8 cellular contexts compared by ENCODE assay signal in the genomic region with DNA sequence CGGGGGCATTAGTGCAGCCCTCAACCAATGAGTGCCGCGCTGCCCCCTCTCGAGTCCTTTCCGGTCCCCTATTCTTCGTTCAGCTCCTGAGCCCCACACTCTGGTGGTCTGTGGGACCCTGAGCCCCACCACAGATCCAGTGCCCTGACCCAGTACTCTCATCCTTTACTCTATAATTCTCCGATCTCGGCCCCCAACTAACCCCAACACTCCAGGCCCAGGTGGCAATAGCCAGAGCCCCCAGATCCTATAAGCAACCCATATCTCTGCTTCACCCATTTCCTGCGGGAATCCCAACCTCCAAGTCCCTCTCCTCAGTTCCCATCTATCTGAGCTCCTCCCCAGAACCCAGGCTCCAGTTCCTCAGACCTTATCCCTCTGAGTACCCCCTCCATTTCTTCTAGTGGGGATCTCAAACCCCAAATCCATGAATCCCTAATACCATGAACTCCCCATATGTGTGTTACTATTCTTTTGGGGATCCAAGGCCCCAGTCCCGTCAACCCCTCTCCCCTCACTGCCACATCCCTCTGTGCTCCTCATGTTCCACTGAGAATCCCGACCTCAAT. TPM values are rescaled to one million over a fixed set of nuclear protein-coding genes. Genes with fewer than 3 reads are reported as not detected.
A peak's percentile ranks its signal among the peaks of the same experiment; 100 is the strongest.
DNase-seq lines count a peak whose midpoint lies in the region; ATAC-seq, FAIRE-seq and TF ChIP-seq lines count a peak whose summit lies in the region.

No MANE protein-coding gene starts in this region.

- H3K27me3 Mint-ChIP-seq in activated naive CD4-positive, alpha-beta T cell treated with anti-CD3 and anti-CD28 coated beads, Interleukin-2, amount 50 U/mL, for 24 hours: no peaks in the 10 kb centered on the region
- no peaks in the 10 kb centered on the region for H3K27me3 Mint-ChIP-seq in memory B cell

- no peaks in the 10 kb centered on the region for H3K36me3 Mint-ChIP-seq in activated naive CD4-positive, alpha-beta T cell treated with anti-CD3 and anti-CD28 coated beads, Interleukin-2, amount 50 U/mL, for 24 hours
- H3K36me3 Mint-ChIP-seq in memory B cell: peaks cover 2% of the 10 kb centered on the region

- H3K4me1 ChIP-seq in K562 (replicated peaks in 1 of 2; ENCODE audit: control insufficient read depth in 2 of 2, insufficient read depth in 2 of 2, low read length in 2 of 2) (peaks cover 27 to 47% of the 10 kb centered on the region in 2 experiments; a peak in 4 of 5 replicates), urinary bladder (ENCODE audit: insufficient read depth) (no peaks in the 10 kb centered on the region)

- peaks cover 37% of the 10 kb centered on the region for H3K79me2 ChIP-seq in K562 (ENCODE audit: control insufficient read depth, insufficient read depth, low read length)

- no peak for DNase-seq in activated naive CD4-positive, alpha-beta T cell (lab: John Stamatoyannopoulos, UW)
- DNase-seq in K562 (ENCODE audit: extremely low read depth in 1 of 4, low spot score in 3 of 4): no peak
- DNase-seq in memory B cell (ENCODE audit: low spot score in 2 of 2): no peak
- no peak for DNase-seq in NCI-H1694 treated with DMSO at 0.1 percent for 48 hours (lab: John Stamatoyannopoulos, UW)
- DNase-seq in Ammon's horn (ENCODE audit: low spot score): no peak
- DNase-seq in ureter (ENCODE audit: low spot score): no peak

- FAIRE-seq in K562 (lab: Jason Lieb, UNC): no peak

- H3K27ac ChIP-seq in K562 (ENCODE audit: extremely low read depth, low read depth, low read length): peak overlapping the region; percentile 74
- peak overlapping the region; percentile 66 for H3K27ac ChIP-seq in urinary bladder (ENCODE audit: low read depth)

- peak; percentile 79 for TF ChIP-seq POLR2A in K562 (conservative IDR thresholded peaks at IDR 0.05)

- peak overlapping the region; percentile 79 for H3K4me3 Mint-ChIP-seq in activated naive CD4-positive, alpha-beta T cell treated with anti-CD3 and anti-CD28 coated beads, Interleukin-2, amount 50 U/mL, for 24 hours
- H3K4me3 Mint-ChIP-seq in memory B cell: peak overlapping the region; percentile 77

- peaks cover 23% of the 10 kb centered on the region for H4K20me1 ChIP-seq in K562 (replicated peaks; ENCODE audit: control insufficient read depth, insufficient read depth, low read length)

- peaks cover 42% of the 10 kb centered on the region for H3K4me1 Mint-ChIP-seq in activated naive CD4-positive, alpha-beta T cell treated with anti-CD3 and anti-CD28 coated beads, Interleukin-2, amount 50 U/mL, for 24 hours
- peaks cover 36% of the 10 kb centered on the region for H3K4me1 Mint-ChIP-seq in memory B cell

- H3K27me3 ChIP-seq in K562 (ENCODE audit: control insufficient read depth in 2 of 2, insufficient read depth in 2 of 2, low read length in 2 of 2): no peaks in the 10 kb centered on the region

- H3K9ac ChIP-seq in K562 (ENCODE audit: insufficient read depth in 1 of 2, low read depth in 2 of 2, low read length in 2 of 2): peak overlapping the region; percentile 74 to 84

- no TSS peak for BruUV-seq in K562 (replicated peaks; lab: Mats Ljungman, UMichigan)

- H3K36me3 ChIP-seq in K562 (ENCODE audit: control insufficient read depth, insufficient read depth, low read length): peaks cover 14% of the 10 kb centered on the region; the same call in 2 of the 3 replicates
- no peaks in the 10 kb centered on the region for H3K36me3 ChIP-seq in urinary bladder (ENCODE audit: insufficient read depth)

- H3K9me1 ChIP-seq in K562 (ENCODE audit: control insufficient read depth, insufficient read depth, low read length): peaks cover 6% of the 10 kb centered on the region

- TF ChIP-seq CTCF in K562 (IDR thresholded peaks at IDR 0.05 in 2 of 3, conservative IDR thresholded peaks at IDR 0.05 in 1 of 3; ENCODE audit: insufficient read depth in 2 of 3, low read depth in 1 of 3, low read length in 3 of 3): no peak

- no peak for ATAC-seq in K562
- ATAC-seq in memory B cell (ENCODE audit: low read depth): no peak

- CTCF ChIA-PET in K562 (lab: Yijun Ruan, JAX; ENCODE audit: low intra/inter-chr PET ratio): interaction anchor here (0.6 kb wide), 1 partner anchor 298 kb away, joined by 4 read pairs; no protein-coding TSS in a partner anchor

- in situ Hi-C loops in K562 (cut with MboI): loop anchor here (25.0 kb wide), 1 partner anchor 909 kb away; the partner anchor contains the start of genes BOLA2, SLX1B and SULT1A4

- H3K9me3 ChIP-seq in K562 (replicated peaks; ENCODE audit: control insufficient read depth, insufficient read depth, low read depth, low read length): no peaks in the 10 kb centered on the region

- peak overlapping the region; percentile 84 for H3K4me2 ChIP-seq in K562 (ENCODE audit: insufficient read depth, low read length)

- no peak for TF ChIP-seq RAD21 in K562 (CRISPR knock-in tag; conservative IDR thresholded peaks at IDR 0.05 in 1 of 2, IDR thresholded peaks at IDR 0.05 in 1 of 2)

- H3K4me3 ChIP-seq in K562 (peak overlapping the region; percentile 47), urinary bladder (ENCODE audit: low read depth, low read length) (no peak overlapping the region)

- WGBS in K562 (ENCODE audit: insufficient coverage, low coverage, missing lambda C conversion rate): 17% methylated on average over 11 of the region's 11 CpGs
- 19% methylated on average over 11 of the region's 11 CpGs for WGBS in urinary bladder

- peak overlapping the region; percentile 96 for H3K27ac Mint-ChIP-seq in activated naive CD4-positive, alpha-beta T cell treated with anti-CD3 and anti-CD28 coated beads, Interleukin-2, amount 50 U/mL, for 24 hours
- H3K27ac Mint-ChIP-seq in memory B cell: peak overlapping the region; percentile 72

- intact Hi-C loops in K562 (cut with micrococcal nuclease): loop anchor here (2.0 to 10.0 kb wide), 3 partner anchors 17 to 307 kb away; partner anchors contain the start of genes ALDOA, CD2BP2 and ZNF771

- no peak for TF ChIP-seq EP300 in K562 (IDR thresholded peaks at IDR 0.05; ENCODE audit: low read length)

- POLR2A ChIA-PET in K562 (lab: Yijun Ruan, JAX): interaction anchor here (0.5 to 6.3 kb wide), 11 partner anchors 9 to 297 kb away, joined by 3 to 77 read pairs (median 4); partner anchors contain the start of genes CD2BP2, DCTPP1 and PRR14

- peak overlapping the region; percentile 82 for H2AFZ ChIP-seq in K562 (ENCODE audit: low read depth, low read length)

- H3K9me3 Mint-ChIP-seq in activated naive CD4-positive, alpha-beta T cell treated with anti-CD3 and anti-CD28 coated beads, Interleukin-2, amount 50 U/mL, for 24 hours: no peaks in the 10 kb centered on the region
- H3K9me3 Mint-ChIP-seq in memory B cell: no peaks in the 10 kb centered on the region

RNA-seq across cellular contexts. Expression of gene TBC1D10B, which starts 1.0 kb away (rescaled TPM):
- 61.1 and 115 TPM in 2 replicates for total RNA-seq in K562 (2011; cell fraction: chromatin; rRNA removed; ENCODE audit: low replicate concordance)
- 62.5 and 64.2 TPM in 2 replicates for total RNA-seq in K562 (2011; cell fraction: nucleolus; rRNA removed)
- 60.7 and 73.4 TPM in 2 replicates for total RNA-seq in K562 (2011; cell fraction: nucleoplasm; rRNA removed)
- 28.9 and 37.9 TPM in 2 replicates for total RNA-seq in K562 (2014; rRNA removed)
- total RNA-seq in K562 (2014; rRNA removed; fragmentation: Illumina TruSeq; extraction: Trizol): 11.9 and 12.6 TPM in 2 replicates
- total RNA-seq in K562 (2015; rRNA removed; fragmentation: Illumina TruSeq; extraction: Trizol): 16.9 and 17.5 TPM in 2 replicates
- 52.1 and 55.4 TPM in 2 replicates for total RNA-seq in K562 (2021)
- 11.5 and 13.7 TPM in 2 replicates for polyA plus RNA-seq in K562 (2011; rRNA removed)
- polyA plus RNA-seq in K562 (2011; cell fraction: cytosol; rRNA removed): 20.5 and 29.5 TPM in 2 replicates
- polyA plus RNA-seq in K562 (2011; cell fraction: nucleus; rRNA removed): 30.9 and 49.1 TPM in 2 replicates
- 33.7 and 38.6 TPM in 2 replicates for polyA plus RNA-seq in K562 (2012)
- 24.4 and 28.4 TPM in 2 replicates for polyA plus RNA-seq in K562 (2014; fragmentation: Illumina TruSeq; extraction: Trizol)
- polyA plus RNA-seq in K562 (2014; fragmentation: Nextera tagmentation; extraction: Ambion mirVana): 1 to 10 TPM; 2.2 to 2.3 TPM
- 24.0 and 27.9 TPM in 2 replicates for polyA plus RNA-seq in K562 (2014; rRNA removed)
- polyA minus RNA-seq in K562 (2011; rRNA and poly(A)+ RNA removed): 13.2 and 19.4 TPM in 2 replicates
- polyA minus RNA-seq in K562 (2011; cell fraction: cytosol; rRNA and poly(A)+ RNA removed): 28.0 and 31.6 TPM in 2 replicates
- 12.7 and 15.8 TPM in 2 replicates for polyA minus RNA-seq in K562 (2011; cell fraction: nucleus; rRNA and poly(A)+ RNA removed)
- total RNA-seq in urinary bladder: 18.9 TPM
- polyA plus RNA-seq in urinary bladder: 29.5 TPM
- total RNA-seq in ureter: 36.9 TPM

RNA-seq across cellular contexts. Expression of gene MYL11, which starts 3.3 kb away (rescaled TPM):
- not detected in 2 replicates for total RNA-seq in K562 (2011; cell fraction: chromatin; rRNA removed; ENCODE audit: low replicate concordance)
- not detected in 2 replicates for total RNA-seq in K562 (2011; cell fraction: nucleolus; rRNA removed)
- total RNA-seq in K562 (2011; cell fraction: nucleoplasm; rRNA removed): not detected in 2 replicates
- total RNA-seq in K562 (2014; rRNA removed): 1.7 TPM in 1 of 2 replicates, not detected in the other
- total RNA-seq in K562 (2014; rRNA removed; fragmentation: Illumina TruSeq; extraction: Trizol): not detected in 2 replicates
- 1.5 and 2.0 TPM in 2 replicates for total RNA-seq in K562 (2015; rRNA removed; fragmentation: Illumina TruSeq; extraction: Trizol)
- total RNA-seq in K562 (2021): 1.5 and 1.7 TPM in 2 replicates
- polyA plus RNA-seq in K562 (2011; rRNA removed): 0.31 TPM in 1 of 2 replicates, not detected in the other
- 0.15 and 1.0 TPM in 2 replicates for polyA plus RNA-seq in K562 (2011; cell fraction: cytosol; rRNA removed)
- polyA plus RNA-seq in K562 (2011; cell fraction: nucleus; rRNA removed): 1.1 TPM in 1 of 2 replicates, not detected in the other
- polyA plus RNA-seq in K562 (2012): 0.53 and 3.4 TPM in 2 replicates
- not detected in 2 replicates for polyA plus RNA-seq in K562 (2014; fragmentation: Illumina TruSeq; extraction: Trizol)
- under 1 TPM; 0.52 to 0.73 TPM for polyA plus RNA-seq in K562 (2014; fragmentation: Nextera tagmentation; extraction: Ambion mirVana)
- polyA plus RNA-seq in K562 (2014; rRNA removed): 0.62 TPM in 1 of 2 replicates, not detected in the other
- not detected in 2 replicates for polyA minus RNA-seq in K562 (2011; rRNA and poly(A)+ RNA removed)
- polyA minus RNA-seq in K562 (2011; cell fraction: cytosol; rRNA and poly(A)+ RNA removed): not detected in 2 replicates
- not detected in 2 replicates for polyA minus RNA-seq in K562 (2011; cell fraction: nucleus; rRNA and poly(A)+ RNA removed)
- 165 TPM for total RNA-seq in urinary bladder
- polyA plus RNA-seq in urinary bladder: 1.4 TPM
- 2.9 TPM for total RNA-seq in ureter

RNA-seq across cellular contexts. Expression of gene SEPTIN1, which starts 11.0 kb away (rescaled TPM):
- 3.4 and 4.0 TPM in 2 replicates for total RNA-seq in K562 (2011; cell fraction: chromatin; rRNA removed; ENCODE audit: low replicate concordance)
- total RNA-seq in K562 (2011; cell fraction: nucleolus; rRNA removed): 2.5 and 4.2 TPM in 2 replicates
- total RNA-seq in K562 (2011; cell fraction: nucleoplasm; rRNA removed): 3.8 and 7.6 TPM in 2 replicates
- total RNA-seq in K562 (2014; rRNA removed) (2.3 and 3.0 TPM in 2 replicates), K562 (2014; rRNA removed; fragmentation: Illumina TruSeq; extraction: Trizol) (1.2 TPM in 2 replicates), K562 (2015; rRNA removed; fragmentation: Illumina TruSeq; extraction: Trizol) (0.69 and 0.72 TPM in 2 replicates), K562 (2021) (4.2 and 5.6 TPM in 2 replicates), urinary bladder (0.37 TPM), ureter (8.2 TPM)
- polyA plus RNA-seq in K562 (2011; rRNA removed) (2.1 and 2.3 TPM in 2 replicates), K562 (2014; fragmentation: Illumina TruSeq; extraction: Trizol) (0.94 and 3.0 TPM in 2 replicates), K562 (2014; fragmentation: Nextera tagmentation; extraction: Ambion mirVana) (under 1 TPM in 1 of 2 experiments, not detected in 1; 0.23 TPM), K562 (2014; rRNA removed) (4.5 and 5.1 TPM in 2 replicates), urinary bladder (3.5 TPM)
- polyA plus RNA-seq in K562 (2011; cell fraction: cytosol; rRNA removed): 3.4 TPM in 2 replicates
- 6.0 and 6.8 TPM in 2 replicates for polyA plus RNA-seq in K562 (2011; cell fraction: nucleus; rRNA removed)
- 3.3 and 4.4 TPM in 2 replicates for polyA plus RNA-seq in K562 (2012)
- polyA minus RNA-seq in K562 (2011; rRNA and poly(A)+ RNA removed): 0.42 and 1.3 TPM in 2 replicates
- 1.3 and 3.0 TPM in 2 replicates for polyA minus RNA-seq in K562 (2011; cell fraction: cytosol; rRNA and poly(A)+ RNA removed)
- polyA minus RNA-seq in K562 (2011; cell fraction: nucleus; rRNA and poly(A)+ RNA removed): 1.4 and 1.8 TPM in 2 replicates

RNA-seq across cellular contexts. Expression of gene CD2BP2, which starts 16.2 kb away (rescaled TPM):
- 34.0 and 85.0 TPM in 2 replicates for total RNA-seq in K562 (2011; cell fraction: chromatin; rRNA removed; ENCODE audit: low replicate concordance)
- total RNA-seq in K562 (2011; cell fraction: nucleolus; rRNA removed): 46.0 and 46.2 TPM in 2 replicates
- 40.7 and 40.8 TPM in 2 replicates for total RNA-seq in K562 (2011; cell fraction: nucleoplasm; rRNA removed)
- 33.1 and 34.0 TPM in 2 replicates for total RNA-seq in K562 (2014; rRNA removed)
- 28.7 and 35.6 TPM in 2 replicates for total RNA-seq in K562 (2014; rRNA removed; fragmentation: Illumina TruSeq; extraction: Trizol)
- 37.3 and 38.0 TPM in 2 replicates for total RNA-seq in K562 (2015; rRNA removed; fragmentation: Illumina TruSeq; extraction: Trizol)
- 40.8 and 51.1 TPM in 2 replicates for total RNA-seq in K562 (2021)
- polyA plus RNA-seq in K562 (2011; rRNA removed): 21.5 and 25.8 TPM in 2 replicates
- 20.4 and 25.3 TPM in 2 replicates for polyA plus RNA-seq in K562 (2011; cell fraction: cytosol; rRNA removed)
- polyA plus RNA-seq in K562 (2011; cell fraction: nucleus; rRNA removed): 47.9 and 65.8 TPM in 2 replicates
- polyA plus RNA-seq in K562 (2012): 31.3 and 33.2 TPM in 2 replicates
- polyA plus RNA-seq in K562 (2014; fragmentation: Illumina TruSeq; extraction: Trizol): 30.1 and 32.8 TPM in 2 replicates
- 1 to 10 TPM; 3.9 to 5.0 TPM for polyA plus RNA-seq in K562 (2014; fragmentation: Nextera tagmentation; extraction: Ambion mirVana)
- polyA plus RNA-seq in K562 (2014; rRNA removed): 41.0 and 46.6 TPM in 2 replicates
- polyA minus RNA-seq in K562 (2011; rRNA and poly(A)+ RNA removed): 14.2 and 15.3 TPM in 2 replicates
- 6.8 and 8.4 TPM in 2 replicates for polyA minus RNA-seq in K562 (2011; cell fraction: cytosol; rRNA and poly(A)+ RNA removed)
- 12.0 and 17.3 TPM in 2 replicates for polyA minus RNA-seq in K562 (2011; cell fraction: nucleus; rRNA and poly(A)+ RNA removed)
- 20.0 TPM for total RNA-seq in urinary bladder
- 50.2 TPM for polyA plus RNA-seq in urinary bladder
- 69.0 TPM for total RNA-seq in ureter

RNA-seq across cellular contexts. Expression of gene ZNF48, which starts 23.9 kb away (rescaled TPM):
- 9.7 and 12.9 TPM in 2 replicates for total RNA-seq in K562 (2011; cell fraction: chromatin; rRNA removed; ENCODE audit: low replicate concordance)
- 10.7 and 14.3 TPM in 2 replicates for total RNA-seq in K562 (2011; cell fraction: nucleolus; rRNA removed)
- 6.7 and 7.0 TPM in 2 replicates for total RNA-seq in K562 (2011; cell fraction: nucleoplasm; rRNA removed)
- total RNA-seq in K562 (2014; rRNA removed) (8.6 and 10.8 TPM in 2 replicates), K562 (2014; rRNA removed; fragmentation: Illumina TruSeq; extraction: Trizol) (3.3 and 3.4 TPM in 2 replicates), K562 (2015; rRNA removed; fragmentation: Illumina TruSeq; extraction: Trizol) (7.4 and 7.7 TPM in 2 replicates), K562 (2021) (9.0 and 11.6 TPM in 2 replicates), urinary bladder (6.7 TPM), ureter (8.1 TPM)
- polyA plus RNA-seq in K562 (2011; rRNA removed) (3.6 and 4.7 TPM in 2 replicates), K562 (2014; fragmentation: Illumina TruSeq; extraction: Trizol) (4.6 and 8.2 TPM in 2 replicates), K562 (2014; fragmentation: Nextera tagmentation; extraction: Ambion mirVana) (under 1 TPM; 0.38 to 0.46 TPM), K562 (2014; rRNA removed) (5.8 and 6.0 TPM in 2 replicates), urinary bladder (10.2 TPM)
- polyA plus RNA-seq in K562 (2011; cell fraction: cytosol; rRNA removed): 3.9 and 10.6 TPM in 2 replicates
- 4.6 and 11.2 TPM in 2 replicates for polyA plus RNA-seq in K562 (2011; cell fraction: nucleus; rRNA removed)
- 6.1 and 7.6 TPM in 2 replicates for polyA plus RNA-seq in K562 (2012)
- polyA minus RNA-seq in K562 (2011; rRNA and poly(A)+ RNA removed): 2.8 and 4.5 TPM in 2 replicates
- 3.7 and 5.3 TPM in 2 replicates for polyA minus RNA-seq in K562 (2011; cell fraction: cytosol; rRNA and poly(A)+ RNA removed)
- 5.9 and 6.3 TPM in 2 replicates for polyA minus RNA-seq in K562 (2011; cell fraction: nucleus; rRNA and poly(A)+ RNA removed)

Comparison
In these comparisons a context has a peak if more than half of its experiments do, and no peak if none do; other contexts are left out.
1. RNA of gene MYL11, which starts 3.3 kb away (total RNA-seq): 165 TPM in urinary bladder (single experiment); 2.9 TPM in ureter (single experiment) and 1.5 to 2.0 TPM in K562; every median in the first group is over 10 times any median in the second.